ENCODE assay signal across 22 cellular contexts in the genomic region with DNA sequence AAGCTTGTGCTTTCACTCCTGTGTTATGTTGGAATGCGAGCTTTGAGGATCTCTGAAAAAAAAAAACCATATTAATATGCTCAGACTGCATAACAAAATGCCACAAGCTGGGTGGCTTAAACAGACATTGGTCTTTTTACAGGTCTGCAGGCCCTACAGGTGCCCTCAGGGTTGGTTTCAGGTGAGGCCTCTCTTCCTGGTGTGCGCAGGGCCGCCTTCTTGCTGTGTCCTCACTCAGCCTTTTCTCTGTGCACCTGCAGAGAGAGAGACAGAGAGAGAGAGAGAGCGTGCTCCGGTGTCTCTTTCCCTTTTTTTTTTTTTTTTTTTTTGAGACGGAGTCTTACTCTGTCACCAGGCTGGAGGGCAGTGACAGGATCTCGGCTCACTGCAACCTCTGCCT.
"Had no signal": no experiment of that assay in that cellular context is flagged by ENCODE, and none has a peak within 500 bp of the region (broad histone marks: within the 10 kb centered on the region; RNA-seq: fewer than 3 reads in every experiment).

No MANE protein-coding gene starts in this region.

- H3K27ac Mint-ChIP-seq: natural killer cell; progenitor cell of endocrine pancreas; stimulated activated effector memory CD8-positive, alpha-beta T cell treated with anti-CD3 and anti-CD28 coated beads, Interleukin-12 subunit alpha, Interleukin-12 subunit beta, amount 100 ng/mL, for 72 hours; type B pancreatic cell had no signal

- H3K9me3 Mint-ChIP-seq: natural killer cell; neural crest cell; stimulated activated effector memory CD8-positive, alpha-beta T cell treated with anti-CD3 and anti-CD28 coated beads, Interleukin-12 subunit alpha, Interleukin-12 subunit beta, amount 100 ng/mL, for 72 hours had no signal

- H3K4me1 Mint-ChIP-seq: natural killer cell; neural crest cell; stimulated activated effector memory CD8-positive, alpha-beta T cell treated with anti-CD3 and anti-CD28 coated beads, Interleukin-12 subunit alpha, Interleukin-12 subunit beta, amount 100 ng/mL, for 72 hours had no signal

- H3K4me1 ChIP-seq: colonic mucosa, esophagus squamous epithelium, suprapubic skin had no signal

- H3K36me3 ChIP-seq: colonic mucosa, esophagus squamous epithelium, ovary, suprapubic skin, thyroid gland had no signal

- H3K4me2 ChIP-seq: smooth muscle cell had no signal

- DNase-seq: colonic mucosa; dermis blood vessel endothelial cell; esophagus squamous epithelium; foreskin fibroblast; head of caudate nucleus; hippocampal formation; mucosa of descending colon; natural killer cell; nucleus accumbens; ovary; right cardiac atrium; stimulated activated CD4-positive, alpha-beta T cell treated with anti-CD3 and anti-CD28 coated beads, Interleukin-4, amount 100 ng/mL, for 1 hour; stimulated activated CD8-positive, alpha-beta memory T cell treated with anti-CD3 and anti-CD28 coated beads, Interleukin-4, amount 100 ng/mL, for 48 hours; stimulated activated naive CD8-positive, alpha-beta T cell treated with anti-CD3 and anti-CD28 coated beads, Interleukin-15, Interleukin-2, amounts not matched to agents 100 U/mL and 50 U/mL, for 24 hours; thyroid gland had no signal

- H3K36me3 Mint-ChIP-seq: natural killer cell; stimulated activated effector memory CD8-positive, alpha-beta T cell treated with anti-CD3 and anti-CD28 coated beads, Interleukin-12 subunit alpha, Interleukin-12 subunit beta, amount 100 ng/mL, for 72 hours; type B pancreatic cell had no signal

- H3K4me3 Mint-ChIP-seq: natural killer cell; neural crest cell; stimulated activated effector memory CD8-positive, alpha-beta T cell treated with anti-CD3 and anti-CD28 coated beads, Interleukin-12 subunit alpha, Interleukin-12 subunit beta, amount 100 ng/mL, for 72 hours; type B pancreatic cell had no signal

- H3K27ac ChIP-seq: colonic mucosa, esophagus squamous epithelium, ovary, suprapubic skin, thyroid gland had no signal

- H3K9me3 ChIP-seq: colonic mucosa, esophagus squamous epithelium, mucosa of descending colon, ovary, suprapubic skin, thyroid gland had no signal

- H3K27me3 Mint-ChIP-seq: type B pancreatic cell had no signal

- ATAC-seq: left lobe of liver; mucosa of descending colon; natural killer cell; right cardiac atrium; stimulated activated effector memory CD8-positive, alpha-beta T cell treated with anti-CD3 and anti-CD28 coated beads, Interleukin-12 subunit alpha, Interleukin-12 subunit beta, amount 100 ng/mL, for 72 hours; stimulated activated naive CD8-positive, alpha-beta T cell treated with anti-CD3 and anti-CD28 coated beads, Interleukin-15, Interleukin-2, amounts not matched to agents 100 U/mL and 50 U/mL, for 24 hours had no signal

- H3K27me3 ChIP-seq: colonic mucosa, esophagus squamous epithelium, ovary, suprapubic skin, thyroid gland had no signal

- H3K4me3 ChIP-seq: colonic mucosa, esophagus squamous epithelium, mucosa of descending colon, ovary, smooth muscle cell, suprapubic skin, thyroid gland had no signal
